8 cellular contexts compared by ENCODE assay signal in the genomic region with DNA sequence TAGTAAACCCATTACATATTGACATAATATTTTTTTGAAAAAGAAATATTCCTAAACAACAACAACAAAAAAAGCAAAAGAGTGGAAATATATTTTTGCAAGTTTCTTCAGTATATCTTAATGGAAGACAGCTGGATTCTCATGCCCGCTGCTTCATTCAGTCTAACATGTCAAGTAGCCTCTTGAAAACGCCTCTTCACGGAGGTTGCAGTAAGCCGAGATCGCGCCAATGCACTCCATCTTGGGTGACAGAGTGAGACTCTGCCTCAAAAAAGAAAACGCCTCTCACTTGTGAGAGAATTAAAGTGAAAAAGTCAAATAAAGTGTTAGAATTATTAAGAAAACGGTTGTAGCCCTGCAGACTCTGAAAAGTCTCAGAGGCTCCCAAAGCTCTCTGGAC. TPM values are rescaled to one million over a fixed set of nuclear protein-coding genes. Genes with fewer than 3 reads are reported as not detected.
A peak's percentile ranks its signal among the peaks of the same experiment; 100 is the strongest.
DNase-seq lines count a peak whose midpoint lies in the region; ATAC-seq, FAIRE-seq and TF ChIP-seq lines count a peak whose summit lies in the region.

No MANE protein-coding gene starts in this region.

- no peak overlapping the region for H2BK20ac ChIP-seq in IMR-90 (ENCODE audit: low read depth, low read length)

- peak overlapping the region in 3 of 8 donors; percentile 17 to 89 (median 23) for H3K27ac Mint-ChIP-seq in CD8-positive, alpha-beta memory T cell
- peak overlapping the region in 7 of 10 donors; percentile 41 to 85 (median 70) for H3K27ac Mint-ChIP-seq in naive thymus-derived CD8-positive, alpha-beta T cell

- no peak overlapping the region for H2AK9ac ChIP-seq in IMR-90 (replicated peaks; ENCODE audit: low read depth, low read length, poor library complexity)

- no peak overlapping the region for H3K56ac ChIP-seq in IMR-90 (ENCODE audit: extremely low read depth, insufficient read depth, low read length)

- H2BK15ac ChIP-seq in IMR-90 (ENCODE audit: low read depth, low read length): no peak overlapping the region

- peak overlapping the region; percentile 1; the same call in 1 of the 2 replicates for H3K23ac ChIP-seq in IMR-90 (ENCODE audit: low read depth, low read length)

- no peak overlapping the region for H2BK120ac ChIP-seq in IMR-90 (ENCODE audit: low read depth, low read length)

- H2AFZ ChIP-seq in IMR-90 (replicated peaks; ENCODE audit: low read length, poor library complexity) (no peak overlapping the region), GM12878 (ENCODE audit: control insufficient read depth, low read depth, low read length) (no peak overlapping the region)

- H3K36me3 Mint-ChIP-seq in CD8-positive, alpha-beta memory T cell: peaks cover 7 to 46% (median 15%) of the 10 kb centered on the region in 3 donors
- peaks cover 9 to 43% (median 14%) of the 10 kb centered on the region in 3 donors for H3K36me3 Mint-ChIP-seq in naive thymus-derived CD8-positive, alpha-beta T cell

- H3K9ac ChIP-seq in IMR-90 (ENCODE audit: low read depth, low read length): no peak overlapping the region
- H3K9ac ChIP-seq in GM12878 (ENCODE audit: control insufficient read depth, insufficient read depth, low read length): no peak overlapping the region

- H4K20me1 ChIP-seq in IMR-90 (ENCODE audit: insufficient read depth, low read length): no peaks in the 10 kb centered on the region
- no peaks in the 10 kb centered on the region for H4K20me1 ChIP-seq in GM12878 (ENCODE audit: control insufficient read depth, insufficient read depth)

- H3K4me2 ChIP-seq in IMR-90 (ENCODE audit: low read depth, low read length): peak overlapping the region; percentile 82
- peak overlapping the region; percentile 57 for H3K4me2 ChIP-seq in GM12878 (ENCODE audit: control insufficient read depth, insufficient read depth)

- dilution Hi-C loops in IMR-90 (cut with HindIII; ENCODE audit: low sequenced_read_pairs, unreplicated experiment): no loop called here

- SMC1A ChIA-PET in GM12878 (lab: Charles Lee; ENCODE audit: uncharacterized antibody, unreplicated experiment): interaction anchor here (0.7 to 3.3 kb wide), 4 partner anchors 9 to 313 kb away, joined by 3 to 11 read pairs (median 3); no protein-coding TSS in a partner anchor

- H3K27me3 Mint-ChIP-seq in CD8-positive, alpha-beta memory T cell: peaks cover 0 to 2% of the 10 kb centered on the region in 2 donors
- H3K27me3 Mint-ChIP-seq in naive thymus-derived CD8-positive, alpha-beta T cell: peaks cover 0 to 1% (median 0%) of the 10 kb centered on the region in 5 donors

- POLR2A ChIA-PET in CD8-positive, alpha-beta memory T cell (lab: Charles Lee): interaction anchor here (0.6 to 1.8 kb wide), 3 partner anchors 133 to 303 kb away, joined by 4 to 7 read pairs (median 6); a partner anchor contains a TSS
- POLR2A ChIA-PET in IMR-90 (lab: Charles Lee; ENCODE audit: unreplicated experiment) (no interaction called here), GM12878 (lab: Charles Lee) (interaction anchor here (1.6 to 2.4 kb wide), 2 partner anchors 8 to 32 kb away, joined by 5 to 9 read pairs; no protein-coding TSS in a partner anchor)
- POLR2A ChIA-PET in naive thymus-derived CD8-positive, alpha-beta T cell (lab: Charles Lee): no interaction called here

- ATAC-seq in IMR-90 (ENCODE audit: low read depth) (no peak), GM12878 (no peak)
- ATAC-seq in naive thymus-derived CD8-positive, alpha-beta T cell: no peak

- no peak overlapping the region for H3K14ac ChIP-seq in IMR-90 (replicated peaks; ENCODE audit: low read depth, low read length)

- no peak overlapping the region for H2BK5ac ChIP-seq in IMR-90 (ENCODE audit: low read depth, low read length, poor library complexity, severe bottlenecking)

- H3K4ac ChIP-seq in IMR-90 (ENCODE audit: low read depth, low read length): no peak overlapping the region

- in situ Hi-C loops in IMR-90 (cut with MboI; ENCODE audit: low sequenced_read_pairs): no loop called here
- in situ Hi-C loops in GM12878 (cut with MboI): no loop called here

- CTCF ChIA-PET in CD8-positive, alpha-beta memory T cell (lab: Charles Lee): interaction anchor here (1.6 kb wide), 2 partner anchors 9 to 74 kb away, joined by 5 to 6 read pairs; a partner anchor contains a TSS
- CTCF ChIA-PET in IMR-90 (lab: Yijun Ruan, JAX): interaction anchor here (0.7 to 1.6 kb wide), 2 partner anchors 112 to 116 kb away, joined by 4 to 5 read pairs; no protein-coding TSS in a partner anchor
- CTCF ChIA-PET in GM12878 (lab: Yijun Ruan, JAX): interaction anchor here (0.7 to 4.1 kb wide), 6 partner anchors 9 to 297 kb away, joined by 4 to 17 read pairs (median 6); no protein-coding TSS in a partner anchor

- no peak for TF ChIP-seq CTCF in IMR-90 (conservative IDR thresholded peaks at IDR 0.05; ENCODE audit: low read depth, low read length)
- TF ChIP-seq CTCF in GM12878 (IDR thresholded peaks at IDR 0.05 in 2 of 3, conservative IDR thresholded peaks at IDR 0.05 in 1 of 3; ENCODE audit: control insufficient read depth in 2 of 3, extremely low read depth in 1 of 3, insufficient read depth in 1 of 3, low read depth in 3 of 3, low read length in 3 of 3): no peak

- no TSS peak for BruUV-seq in IMR-90 (replicated peaks; lab: Mats Ljungman, UMichigan)
- BruUV-seq in GM12878 (replicated peaks; lab: Mats Ljungman, UMichigan): no TSS peak

- no peaks in the 10 kb centered on the region for H3K27me3 ChIP-seq in CD8-positive, alpha-beta memory T cell (ENCODE audit: insufficient read depth, low read length, poor library complexity, severe bottlenecking)
- no peaks in the 10 kb centered on the region for H3K27me3 ChIP-seq in IMR-90 (ENCODE audit: control insufficient read depth, insufficient read depth, low read length)
- no peaks in the 10 kb centered on the region for H3K27me3 ChIP-seq in GM12878 (replicated peaks in 1 of 2; ENCODE audit: control insufficient read depth in 2 of 2, insufficient read depth in 2 of 2, low read length in 1 of 2)

- TF ChIP-seq EP300 in GM12878 (IDR thresholded peaks at IDR 0.05; ENCODE audit: borderline replicate concordance in 1 of 2, control insufficient read depth in 1 of 2, low read depth in 2 of 2, low read length in 2 of 2): no peak

- peak overlapping the region; percentile 61 to 100 (median 87) for H3K4me3 Mint-ChIP-seq in CD8-positive, alpha-beta memory T cell
- H3K4me3 Mint-ChIP-seq in naive thymus-derived CD8-positive, alpha-beta T cell: peak overlapping the region; percentile 50 to 100 (median 80)

- no peak overlapping the region for H4K5ac ChIP-seq in IMR-90 (ENCODE audit: low read depth, low read length)

- no peak for TF ChIP-seq RAD21 in IMR-90 (IDR thresholded peaks at IDR 0.05; ENCODE audit: low read length)
- no peak for TF ChIP-seq RAD21 in GM12878 (IDR thresholded peaks at IDR 0.05; ENCODE audit: insufficient read depth, low read depth, low read length)

- no peak for TF ChIP-seq POLR2A in IMR-90 (IDR thresholded peaks at IDR 0.05; ENCODE audit: low read depth, low read length)
- no peak for TF ChIP-seq POLR2A in GM12878 (IDR thresholded peaks at IDR 0.05; ENCODE audit: low read depth, low read length)

- FAIRE-seq in GM12878 (lab: Jason Lieb, UNC): no peak

- no peak overlapping the region for H3K27ac ChIP-seq in CD8-positive, alpha-beta memory T cell (ENCODE audit: low read depth, low read length)
- H3K27ac ChIP-seq in IMR-90 (ENCODE audit: insufficient read depth, low read length) (no peak overlapping the region), GM12878 (ENCODE audit: control insufficient read depth, insufficient read depth) (no peak overlapping the region)

- RAD21 ChIA-PET in GM12878 (lab: Charles Lee; ENCODE audit: unreplicated experiment): interaction anchor here (2.4 kb wide), 1 partner anchor 32 kb away, joined by 11 read pairs; no protein-coding TSS in a partner anchor

- H4K8ac ChIP-seq in IMR-90 (ENCODE audit: low read depth in 2 of 2, low read length in 2 of 2): no peak overlapping the region

- no peaks in the 10 kb centered on the region for H3K9me1 ChIP-seq in IMR-90 (ENCODE audit: insufficient read depth, low read length)

- no peaks in the 10 kb centered on the region for H3K9me3 ChIP-seq in CD8-positive, alpha-beta memory T cell (ENCODE audit: low read length)
- H3K9me3 ChIP-seq in IMR-90 (ENCODE audit: control insufficient read depth, insufficient read depth, low read length): no peaks in the 10 kb centered on the region
- no peaks in the 10 kb centered on the region for H3K9me3 ChIP-seq in GM12878 (replicated peaks; ENCODE audit: control insufficient read depth, insufficient read depth, low read length)

- no peak overlapping the region for H3K4me3 ChIP-seq in CD8-positive, alpha-beta memory T cell (ENCODE audit: low read length)
- H3K4me3 ChIP-seq in IMR-90 (ENCODE audit: insufficient read depth, low read depth, low read length) (no peak overlapping the region), GM12878 (peak overlapping the region; percentile 54; the same call in 1 of the 2 replicates)

- DNase-seq in CD8-positive, alpha-beta memory T cell: no peak
- DNase-seq in IMR-90 (peak; percentile 13), GM12878 (ENCODE audit: low read depth, low spot score) (no peak), posterior cingulate gyrus (no peak), T1000 (lab: John Stamatoyannopoulos, UW) (no peak), putamen (ENCODE audit: low spot score) (no peak)
- DNase-seq in naive thymus-derived CD8-positive, alpha-beta T cell: no peak
- DNase-seq in stimulated activated CD4-positive, alpha-beta T cell treated with anti-CD3 and anti-CD28 coated beads, Interleukin-4, amount 100 ng/mL, for 4 hours: no peak

- no peak overlapping the region for H3K18ac ChIP-seq in IMR-90 (ENCODE audit: low read depth, low read length)

- no peaks in the 10 kb centered on the region for H3K9me3 Mint-ChIP-seq in CD8-positive, alpha-beta memory T cell
- no peaks in the 10 kb centered on the region for H3K9me3 Mint-ChIP-seq in naive thymus-derived CD8-positive, alpha-beta T cell

- intact Hi-C loops in IMR-90 (cut with micrococcal nuclease) (loop anchor here (5.0 to 10.0 kb wide), 4 partner anchors 49 to 451 kb away; a partner anchor contains a TSS), GM12878 (cut with micrococcal nuclease; ENCODE audit: unreplicated experiment) (no loop called here), posterior cingulate gyrus (cut with DNase I) (loop anchor here (5.0 kb wide), 2 partner anchors 111 to 301 kb away; a partner anchor contains a TSS)

- H3K79me2 ChIP-seq in GM12878 (ENCODE audit: control insufficient read depth, insufficient read depth, low read length): peaks cover 32% of the 10 kb centered on the region

- H3K4me1 ChIP-seq in CD8-positive, alpha-beta memory T cell (ENCODE audit: insufficient read depth, low read length): peaks cover 18% of the 10 kb centered on the region
- peaks cover 2% of the 10 kb centered on the region; the same call in 1 of the 2 replicates for H3K4me1 ChIP-seq in IMR-90 (ENCODE audit: control insufficient read depth, insufficient read depth, low read length)
- H3K4me1 ChIP-seq in GM12878 (ENCODE audit: control insufficient read depth, insufficient read depth, low read length): peaks cover 5% of the 10 kb centered on the region; the same call in 1 of the 2 replicates

- no peak overlapping the region for H4K91ac ChIP-seq in IMR-90 (ENCODE audit: insufficient read depth, low read depth, low read length)

- WGBS in IMR-90 (ENCODE audit: extremely low coverage in 2 of 2, insufficient read length in 1 of 2), 2 experiments: 35% methylated on average over 6 of the region's 8 CpGs; no CpG with 5 or more reads in 1 of the 2 experiments
- 98% methylated on average over 8 of the region's 8 CpGs for whole genome bisulfite sequencing in GM12878 (ENCODE audit: insufficient coverage, insufficient replicate concordance, low lambda C conversion rate, missing lambda C conversion rate)

- H3K36me3 ChIP-seq in CD8-positive, alpha-beta memory T cell (ENCODE audit: insufficient read depth, low read length): peaks cover 6% of the 10 kb centered on the region
- H3K36me3 ChIP-seq in IMR-90 (ENCODE audit: control insufficient read depth, insufficient read depth, low read length) (peaks cover 10% of the 10 kb centered on the region), GM12878 (ENCODE audit: control insufficient read depth in 2 of 2, insufficient read depth in 2 of 2, low read length in 1 of 2) (no peaks in the 10 kb centered on the region)

- peaks cover 23 to 44% of the 10 kb centered on the region in 2 experiments; a peak in 3 of 4 replicates for H3K79me1 ChIP-seq in IMR-90 (ENCODE audit: low read depth in 1 of 2, low read length in 2 of 2)

- no peak overlapping the region for H2AK5ac ChIP-seq in IMR-90 (ENCODE audit: low read depth, low read length)

- peaks cover 46 to 70% (median 68%) of the 10 kb centered on the region in 3 donors for H3K4me1 Mint-ChIP-seq in CD8-positive, alpha-beta memory T cell
- peaks cover 24 to 63% (median 57%) of the 10 kb centered on the region in 4 donors for H3K4me1 Mint-ChIP-seq in naive thymus-derived CD8-positive, alpha-beta T cell

RNA-seq across cellular contexts. Expression of a gene that starts 1.3 kb away (rescaled TPM):
- 10 to 100 TPM; 26.7 to 27.5 TPM for total RNA-seq in CD8-positive, alpha-beta memory T cell
- 49.9 TPM for polyA plus RNA-seq in CD8-positive, alpha-beta memory T cell
- total RNA-seq in IMR-90 (2012; rRNA removed) (7.0 and 17.2 TPM in 2 replicates), GM12878 (2014; rRNA removed) (23.8 and 28.3 TPM in 2 replicates), GM12878 (2014; rRNA removed; fragmentation: Illumina TruSeq; extraction: Trizol) (34.3 and 36.2 TPM in 2 replicates), GM12878 (2021) (25.7 and 26.7 TPM in 2 replicates)
- polyA plus RNA-seq in IMR-90 (2012; rRNA removed) (9.1 and 10.2 TPM in 2 replicates), GM12878 (2011; rRNA removed) (47.7 and 63.2 TPM in 2 replicates), GM12878 (2014; fragmentation: Illumina TruSeq; extraction: Trizol) (34.3 and 42.5 TPM in 2 replicates), GM12878 (2014; fragmentation: Nextera tagmentation; extraction: Ambion mirVana) (10 to 100 TPM; 64.6 to 71.7 TPM), GM12878 (2014; rRNA removed) (34.3 and 37.6 TPM in 2 replicates), GM12878 (2016; fragmentation: Nextera tagmentation; extraction: Ambion mirVana) (10 to 100 TPM; 44.0 to 49.6 TPM)
- polyA plus RNA-seq in IMR-90 (2012; cell fraction: cytosol; rRNA removed): 2.7 and 5.5 TPM in 2 replicates
- 1.3 and 11.4 TPM in 2 replicates for polyA plus RNA-seq in IMR-90 (2012; cell fraction: nucleus; rRNA removed; ENCODE audit: low replicate concordance)
- total RNA-seq in GM12878 (2013; cell fraction: nucleolus; rRNA removed): 32.9 and 38.9 TPM in 2 replicates
- 21.8 TPM for polyA plus RNA-seq in GM12878 (2011; ENCODE audit: low read depth)
- polyA plus RNA-seq in GM12878 (2011; cell fraction: cytosol; rRNA removed): 18.6 and 26.4 TPM in 2 replicates
- 25.8 and 28.8 TPM in 2 replicates for polyA plus RNA-seq in GM12878 (2011; cell fraction: nucleus; rRNA removed)
- 25.5 and 28.0 TPM in 2 replicates for polyA plus RNA-seq in GM12878 (2012)
- polyA minus RNA-seq in GM12878 (2011; rRNA and poly(A)+ RNA removed): 27.4 and 30.3 TPM in 2 replicates
- 7.3 and 7.6 TPM in 2 replicates for polyA minus RNA-seq in GM12878 (2011; cell fraction: cytosol; rRNA and poly(A)+ RNA removed)
- polyA minus RNA-seq in GM12878 (2011; cell fraction: nucleus; rRNA and poly(A)+ RNA removed): 10.5 and 13.6 TPM in 2 replicates
- 10 to 100 TPM; 35.5 to 37.5 TPM for total RNA-seq in naive thymus-derived CD8-positive, alpha-beta T cell
- 10 to 100 TPM; 61.2 to 69.1 (median 64.6) TPM for polyA plus RNA-seq in naive thymus-derived CD8-positive, alpha-beta T cell

RNA-seq across cellular contexts. Expression of a gene that starts 1.4 kb away (rescaled TPM):
- total RNA-seq in CD8-positive, alpha-beta memory T cell: 10 to 100 TPM; 35.8 to 36.5 TPM
- polyA plus RNA-seq in CD8-positive, alpha-beta memory T cell: 34.5 TPM
- 40.1 and 41.1 TPM in 2 replicates for total RNA-seq in IMR-90 (2012; rRNA removed)
- polyA plus RNA-seq in IMR-90 (2012; rRNA removed): 17.3 and 18.9 TPM in 2 replicates
- polyA plus RNA-seq in IMR-90 (2012; cell fraction: cytosol; rRNA removed): 7.5 and 11.5 TPM in 2 replicates
- polyA plus RNA-seq in IMR-90 (2012; cell fraction: nucleus; rRNA removed; ENCODE audit: low replicate concordance): 9.7 and 24.9 TPM in 2 replicates
- 62.4 and 70.0 TPM in 2 replicates for total RNA-seq in GM12878 (2013; cell fraction: nucleolus; rRNA removed)
- 36.3 and 37.4 TPM in 2 replicates for total RNA-seq in GM12878 (2014; rRNA removed)
- 30.6 and 32.9 TPM in 2 replicates for total RNA-seq in GM12878 (2014; rRNA removed; fragmentation: Illumina TruSeq; extraction: Trizol)
- 37.8 and 38.9 TPM in 2 replicates for total RNA-seq in GM12878 (2021)
- 22.4 TPM for polyA plus RNA-seq in GM12878 (2011; ENCODE audit: low read depth)
- polyA plus RNA-seq in GM12878 (2011; rRNA removed): 36.4 and 46.8 TPM in 2 replicates
- polyA plus RNA-seq in GM12878 (2011; cell fraction: cytosol; rRNA removed): 22.3 and 27.2 TPM in 2 replicates
- polyA plus RNA-seq in GM12878 (2011; cell fraction: nucleus; rRNA removed): 27.6 and 30.5 TPM in 2 replicates
- polyA plus RNA-seq in GM12878 (2012): 25.7 and 37.7 TPM in 2 replicates
- polyA plus RNA-seq in GM12878 (2014; fragmentation: Illumina TruSeq; extraction: Trizol): 38.1 and 44.7 TPM in 2 replicates
- polyA plus RNA-seq in GM12878 (2014; fragmentation: Nextera tagmentation; extraction: Ambion mirVana): 10 to 100 TPM; 46.3 to 50.7 TPM
- 27.1 and 30.2 TPM in 2 replicates for polyA plus RNA-seq in GM12878 (2014; rRNA removed)
- 10 to 100 TPM; 38.4 to 42.8 TPM for polyA plus RNA-seq in GM12878 (2016; fragmentation: Nextera tagmentation; extraction: Ambion mirVana)
- 20.5 and 25.2 TPM in 2 replicates for polyA minus RNA-seq in GM12878 (2011; rRNA and poly(A)+ RNA removed)
- polyA minus RNA-seq in GM12878 (2011; cell fraction: cytosol; rRNA and poly(A)+ RNA removed): 10.4 and 11.0 TPM in 2 replicates
- 8.7 and 13.6 TPM in 2 replicates for polyA minus RNA-seq in GM12878 (2011; cell fraction: nucleus; rRNA and poly(A)+ RNA removed)
- 10 to 100 TPM; 34.2 to 39.4 TPM for total RNA-seq in naive thymus-derived CD8-positive, alpha-beta T cell
- polyA plus RNA-seq in naive thymus-derived CD8-positive, alpha-beta T cell: 10 to 100 TPM; 33.3 to 34.7 (median 33.8) TPM

RNA-seq across cellular contexts. Expression of a gene that starts 49.1 kb away (rescaled TPM):
- total RNA-seq in CD8-positive, alpha-beta memory T cell: 1 to 10 TPM; 1.1 to 1.5 TPM
- polyA plus RNA-seq in CD8-positive, alpha-beta memory T cell: 0.14 TPM
- 0.28 and 0.36 TPM in 2 replicates for total RNA-seq in IMR-90 (2012; rRNA removed)
- polyA plus RNA-seq in IMR-90 (2012; rRNA removed): 0.21 and 0.22 TPM in 2 replicates
- 0.05 TPM in 2 replicates for polyA plus RNA-seq in IMR-90 (2012; cell fraction: cytosol; rRNA removed)
- 0.40 and 0.83 TPM in 2 replicates for polyA plus RNA-seq in IMR-90 (2012; cell fraction: nucleus; rRNA removed; ENCODE audit: low replicate concordance)
- 4.8 and 7.1 TPM in 2 replicates for total RNA-seq in GM12878 (2013; cell fraction: nucleolus; rRNA removed)
- total RNA-seq in GM12878 (2014; rRNA removed): 0.11 and 0.93 TPM in 2 replicates
- 0.28 and 0.36 TPM in 2 replicates for total RNA-seq in GM12878 (2014; rRNA removed; fragmentation: Illumina TruSeq; extraction: Trizol)
- 0.24 and 0.64 TPM in 2 replicates for total RNA-seq in GM12878 (2021)
- polyA plus RNA-seq in GM12878 (2011; ENCODE audit: low read depth): 0.37 TPM
- 0.95 and 1.1 TPM in 2 replicates for polyA plus RNA-seq in GM12878 (2011; rRNA removed)
- polyA plus RNA-seq in GM12878 (2011; cell fraction: cytosol; rRNA removed): 0.43 and 0.64 TPM in 2 replicates
- 2.4 and 3.6 TPM in 2 replicates for polyA plus RNA-seq in GM12878 (2011; cell fraction: nucleus; rRNA removed)
- 0.18 and 0.31 TPM in 2 replicates for polyA plus RNA-seq in GM12878 (2012)
- 0.14 and 0.35 TPM in 2 replicates for polyA plus RNA-seq in GM12878 (2014; fragmentation: Illumina TruSeq; extraction: Trizol)
- under 1 TPM; 0.02 to 0.18 TPM for polyA plus RNA-seq in GM12878 (2014; fragmentation: Nextera tagmentation; extraction: Ambion mirVana)
- polyA plus RNA-seq in GM12878 (2014; rRNA removed): 0.19 and 0.22 TPM in 2 replicates
- polyA plus RNA-seq in GM12878 (2016; fragmentation: Nextera tagmentation; extraction: Ambion mirVana): under 1 TPM; 0.20 to 0.21 TPM
- polyA minus RNA-seq in GM12878 (2011; rRNA and poly(A)+ RNA removed): 1.2 and 1.4 TPM in 2 replicates
- 2.3 and 4.1 TPM in 2 replicates for polyA minus RNA-seq in GM12878 (2011; cell fraction: cytosol; rRNA and poly(A)+ RNA removed)
- 2.0 and 2.2 TPM in 2 replicates for polyA minus RNA-seq in GM12878 (2011; cell fraction: nucleus; rRNA and poly(A)+ RNA removed)
- 1 to 10 TPM; 5.5 to 6.8 TPM for total RNA-seq in naive thymus-derived CD8-positive, alpha-beta T cell
- under 1 TPM; 0.50 to 0.86 (median 0.60) TPM for polyA plus RNA-seq in naive thymus-derived CD8-positive, alpha-beta T cell

Comparison
In these comparisons a context has a peak if more than half of its experiments do, and no peak if none do; other contexts are left out.
1. POLR2A ChIA-PET loops: an anchor here in CD8-positive, alpha-beta memory T cell (0.6 to 1.8 kb wide) and GM12878 (1.6 to 2.4 kb wide); none called in IMR-90 and naive thymus-derived CD8-positive, alpha-beta T cell.